8 cellular contexts compared by ENCODE assay signal in genomic region chr19:46944918-46945628, GRCh38.
DNase-seq lines count a peak whose midpoint lies in the region; ATAC-seq and TF ChIP-seq lines count a peak whose summit lies in the region.

No MANE protein-coding gene starts in this region.

- TF ChIP-seq CTCF in progenitor cell of endocrine pancreas (IDR thresholded peaks at IDR 0.05; ENCODE audit: unreplicated experiment): no peak

- peaks cover 16% of the 10 kb centered on the region for H3K36me3 Mint-ChIP-seq in progenitor cell of endocrine pancreas (ENCODE audit: insufficient read depth)
- H3K36me3 Mint-ChIP-seq in activated CD4-positive, alpha-beta T cell treated with anti-CD3 and anti-CD28 coated beads, Interleukin-2, amount 10 ng/mL, durations not matched to agents 7 days and 5 days (ENCODE audit: low read depth): peaks cover 7% of the 10 kb centered on the region

- POLR2A ChIA-PET in activated CD4-positive, alpha-beta T cell treated with anti-CD3 and anti-CD28 coated beads, Interleukin-2, amount 10 ng/mL, durations not matched to agents 7 days and 5 days (lab: Charles Lee): interaction anchor here (0.6 kb wide), 1 partner anchor 87 kb away, joined by 4 read pairs; no protein-coding TSS in a partner anchor

- no peaks in the 10 kb centered on the region for H3K27me3 Mint-ChIP-seq in progenitor cell of endocrine pancreas
- H3K27me3 Mint-ChIP-seq in activated CD4-positive, alpha-beta T cell treated with anti-CD3 and anti-CD28 coated beads, Interleukin-2, amount 10 ng/mL, durations not matched to agents 7 days and 5 days: no peaks in the 10 kb centered on the region

- DNase-seq in Daoy (ENCODE audit: low read depth) (peak; percentile 61), RPMI7951 (ENCODE audit: low read depth) (peak; percentile 85), Right ventricle myocardium inferior (ENCODE audit: missing footprints) (peak; percentile 81), progenitor cell of endocrine pancreas (ENCODE audit: low spot score, unreplicated experiment) (no peak), SHP77 treated with DMSO at 0.1 percent for 48 hours (lab: John Stamatoyannopoulos, UW) (no peak)
- DNase-seq in activated CD4-positive, alpha-beta T cell treated with anti-CD3 and anti-CD28 coated beads, Interleukin-2, amount 10 ng/mL, durations not matched to agents 7 days and 5 days: no peak
- DNase-seq in activated effector memory CD4-positive, alpha-beta T cell treated with Interleukin-2 at 50 U/mL for 16 hours: no peak

- peaks cover 6% of the 10 kb centered on the region for H3K4me1 Mint-ChIP-seq in progenitor cell of endocrine pancreas (ENCODE audit: low read depth)
- H3K4me1 Mint-ChIP-seq in activated CD4-positive, alpha-beta T cell treated with anti-CD3 and anti-CD28 coated beads, Interleukin-2, amount 10 ng/mL, durations not matched to agents 7 days and 5 days: peaks cover 13% of the 10 kb centered on the region

- ATAC-seq in Right ventricle myocardium inferior (peak; percentile 94), HG03039 (IDR thresholded peaks at IDR 0.05; ENCODE audit: unreplicated experiment) (no peak)

- H3K4me3 Mint-ChIP-seq in progenitor cell of endocrine pancreas (ENCODE audit: low read depth): no peak overlapping the region
- no peak overlapping the region for H3K4me3 Mint-ChIP-seq in activated CD4-positive, alpha-beta T cell treated with anti-CD3 and anti-CD28 coated beads, Interleukin-2, amount 10 ng/mL, durations not matched to agents 7 days and 5 days

- peak overlapping the region; percentile 66 for H3K27ac Mint-ChIP-seq in progenitor cell of endocrine pancreas
- no peak overlapping the region for H3K27ac Mint-ChIP-seq in activated CD4-positive, alpha-beta T cell treated with anti-CD3 and anti-CD28 coated beads, Interleukin-2, amount 10 ng/mL, durations not matched to agents 7 days and 5 days

- intact Hi-C loops in Right ventricle myocardium inferior (cut with DNase I): loop anchor here (2.0 kb wide), 1 partner anchor 22 kb away; no protein-coding TSS in a partner anchor

- no peaks in the 10 kb centered on the region for H3K9me3 Mint-ChIP-seq in progenitor cell of endocrine pancreas (ENCODE audit: low read depth)
- H3K9me3 Mint-ChIP-seq in activated CD4-positive, alpha-beta T cell treated with anti-CD3 and anti-CD28 coated beads, Interleukin-2, amount 10 ng/mL, durations not matched to agents 7 days and 5 days: no peaks in the 10 kb centered on the region

- CTCF ChIA-PET in activated CD4-positive, alpha-beta T cell treated with anti-CD3 and anti-CD28 coated beads, Interleukin-2, amount 10 ng/mL, durations not matched to agents 7 days and 5 days (lab: Charles Lee): interaction anchor here (0.5 to 1.4 kb wide), 6 partner anchors 9 to 714 kb away, joined by 3 to 4 read pairs (median 3); no protein-coding TSS in a partner anchor

Comparison
In these comparisons a context has a peak if more than half of its experiments do, and no peak if none do; other contexts are left out.
1. DNase-seq: peak in Daoy (single experiment), RPMI7951 (single experiment) and Right ventricle myocardium inferior (single experiment); none in progenitor cell of endocrine pancreas (single experiment), activated CD4-positive, alpha-beta T cell treated with anti-CD3 and anti-CD28 coated beads, Interleukin-2, amount 10 ng/mL, durations not matched to agents 7 days and 5 days (single experiment), SHP77 treated with DMSO at 0.1 percent for 48 hours (single experiment) and activated effector memory CD4-positive, alpha-beta T cell treated with Interleukin-2 at 50 U/mL for 16 hours (single experiment).